In genomic region chr19:44207126-44207803, GRCh38 we compare ENCODE assay signal across 8 cellular contexts. TPM values are rescaled to one million over a fixed set of nuclear protein-coding genes. Genes with fewer than 3 reads are reported as not detected.
DNase-seq lines count a peak whose midpoint lies in the region; ATAC-seq and TF ChIP-seq lines count a peak whose summit lies in the region.

No MANE protein-coding gene starts in this region.

- H3K27ac Mint-ChIP-seq in activated T-cell treated with anti-CD3 and anti-CD28 coated beads, Interleukin-2, amount 50 U/mL, for 72 hours, result peak overlapping the region; percentile 94

- BruUV-seq in OCI-LY7 (replicated peaks; lab: Mats Ljungman, UMichigan), result no TSS peak

- H3K27me3 ChIP-seq in HUES48 (ENCODE audit: control insufficient read depth, insufficient read depth, low read length) (no peaks in the 10 kb centered on the region), mucosa of stomach (ENCODE audit: control insufficient read depth, insufficient read depth, low read length) (no peaks in the 10 kb centered on the region)

- CTCF ChIA-PET in OCI-LY7 (lab: Charles Lee; ENCODE audit: unreplicated experiment), result no interaction called here

- no peaks in the 10 kb centered on the region for H3K27me3 Mint-ChIP-seq in activated T-cell treated with anti-CD3 and anti-CD28 coated beads, Interleukin-2, amount 50 U/mL, for 72 hours (ENCODE audit: low read depth)

- H3K4me1 Mint-ChIP-seq in activated T-cell treated with anti-CD3 and anti-CD28 coated beads, Interleukin-2, amount 50 U/mL, for 72 hours (ENCODE audit: low read depth), result peaks cover 12% of the 10 kb centered on the region

- H3K9me2 ChIP-seq in OCI-LY7 (ENCODE audit: insufficient read depth, low read length), result no peaks in the 10 kb centered on the region

- peak overlapping the region; percentile 93 to 94 for H3K4me3 Mint-ChIP-seq in activated T-cell treated with anti-CD3 and anti-CD28 coated beads, Interleukin-2, amount 50 U/mL, for 72 hours

- ATAC-seq in GM21367 (IDR thresholded peaks at IDR 0.05; ENCODE audit: unreplicated experiment) (peak; percentile 81), esophagus mucosa (peak; percentile 95)
- ATAC-seq in activated T-cell treated with anti-CD3 and anti-CD28 coated beads, Interleukin-2, amount 50 U/mL, for 72 hours (replicated peaks in 1 of 2), result peak; percentile 93 to 94

- peak overlapping the region; percentile 99 for H2AFZ ChIP-seq in OCI-LY7 (ENCODE audit: low read length)

- H3K36me3 Mint-ChIP-seq in activated T-cell treated with anti-CD3 and anti-CD28 coated beads, Interleukin-2, amount 50 U/mL, for 72 hours (ENCODE audit: insufficient read depth in 2 of 2), result peaks cover 13 to 21% of the 10 kb centered on the region in 2 donors

- peaks cover 16% of the 10 kb centered on the region for H3K9me3 ChIP-seq in HUES48 (ENCODE audit: control insufficient read depth, insufficient read depth, low read length)
- peaks cover 20% of the 10 kb centered on the region; the same call in 1 of the 2 replicates for H3K9me3 ChIP-seq in OCI-LY7 (ENCODE audit: low read length)
- H3K9me3 ChIP-seq in mucosa of stomach (ENCODE audit: control insufficient read depth, low read length), result peaks cover 6% of the 10 kb centered on the region

- intact Hi-C loops in OCI-LY7 (cut with micrococcal nuclease; ENCODE audit: unreplicated experiment), result loop anchor here (2.0 kb wide), 1 partner anchor 42 kb away; the partner anchor contains the start of gene ZNF226

- H3K27ac ChIP-seq in HUES48 (ENCODE audit: low read depth, low read length), result peak overlapping the region; percentile 83
- peak overlapping the region; percentile 6 for H3K27ac ChIP-seq in OCI-LY7 (ENCODE audit: low read depth, low read length, poor library complexity, severe bottlenecking)

- TF ChIP-seq CTCF in OCI-LY7 (conservative IDR thresholded peaks at IDR 0.05; ENCODE audit: low read length), result no peak

- no peaks in the 10 kb centered on the region for H3K36me3 ChIP-seq in HUES48 (ENCODE audit: control insufficient read depth, insufficient read depth, low read length)
- H3K36me3 ChIP-seq in OCI-LY7 (ENCODE audit: insufficient read depth, low read length), result no peaks in the 10 kb centered on the region
- H3K36me3 ChIP-seq in mucosa of stomach (ENCODE audit: control insufficient read depth, insufficient read depth, low read length), result no peaks in the 10 kb centered on the region

- H3K4me1 ChIP-seq in HUES48 (ENCODE audit: control insufficient read depth, insufficient read depth, low read length) (no peaks in the 10 kb centered on the region), OCI-LY7 (ENCODE audit: insufficient read depth, low read length, poor library complexity, severe bottlenecking) (peaks cover 5% of the 10 kb centered on the region), mucosa of stomach (ENCODE audit: control insufficient read depth, insufficient read depth, low read length) (no peaks in the 10 kb centered on the region)

- DNase-seq in COLO829 (ENCODE audit: low spot score), result peak; percentile 77
- peak; percentile 95 for DNase-seq in OCI-LY7 (ENCODE audit: low spot score)
- peak; percentile 75 to 81 for DNase-seq in activated T-cell treated with anti-CD3 and anti-CD28 coated beads, Interleukin-2, amount 50 U/mL, for 72 hours
- peak; percentile 82 for DNase-seq in stimulated activated CD8-positive, alpha-beta memory T cell treated with anti-CD3 and anti-CD28 coated beads, Interleukin-4, amount 100 ng/mL, for 48 hours

- POLR2A ChIA-PET in OCI-LY7 (lab: Charles Lee), result interaction anchor here (0.6 to 1.8 kb wide), 6 partner anchors 10 to 295 kb away, joined by 3 to 5 read pairs (median 3); partner anchors contain the start of genes ZNF226 and ZNF235

- H3K4me3 ChIP-seq in HUES48 (ENCODE audit: low read depth, low read length) (peak overlapping the region; percentile 79), OCI-LY7 (ENCODE audit: low read depth, low read length, poor library complexity, severe bottlenecking) (peak overlapping the region; percentile 82), mucosa of stomach (ENCODE audit: low read length) (peak overlapping the region; percentile 82)

- peak overlapping the region; percentile 66 for H3K9ac ChIP-seq in HUES48 (ENCODE audit: low read depth, low read length)
- peak overlapping the region; percentile 86 for H3K9ac ChIP-seq in mucosa of stomach (ENCODE audit: low read length)

- no peaks in the 10 kb centered on the region for H3K79me2 ChIP-seq in OCI-LY7 (ENCODE audit: insufficient read depth, low read depth, low read length)

- H3K9me3 Mint-ChIP-seq in activated T-cell treated with anti-CD3 and anti-CD28 coated beads, Interleukin-2, amount 50 U/mL, for 72 hours, result peaks cover 5 to 12% of the 10 kb centered on the region in 2 donors

- no peaks in the 10 kb centered on the region for H4K20me1 ChIP-seq in OCI-LY7 (ENCODE audit: insufficient read depth, low read length)

- H3K4me2 ChIP-seq in OCI-LY7 (ENCODE audit: low read length), result peak overlapping the region; percentile 78

RNA-seq across cellular contexts. Expression of gene ZNF227, which starts 5.1 kb away (rescaled TPM):
- 16.8 and 20.1 TPM in 2 replicates for total RNA-seq in OCI-LY7 (2014; rRNA removed; shearing (Covaris generic))
- total RNA-seq in OCI-LY7 (2022), result 18.5 and 21.2 TPM in 2 replicates
- 10 to 100 TPM; 31.5 to 36.6 TPM for total RNA-seq in activated T-cell treated with anti-CD3 and anti-CD28 coated beads, Interleukin-2, amount 50 U/mL, for 72 hours
- 6.1 TPM for total RNA-seq in esophagus mucosa

RNA-seq across cellular contexts. Expression of gene ZNF226, which starts 42.4 kb away (rescaled TPM):
- total RNA-seq in OCI-LY7 (2014; rRNA removed; shearing (Covaris generic)), result 14.6 and 14.7 TPM in 2 replicates
- total RNA-seq in OCI-LY7 (2022) (17.9 and 24.0 TPM in 2 replicates), esophagus mucosa (12.4 TPM)
- 10 to 100 TPM; 15.3 to 16.3 TPM for total RNA-seq in activated T-cell treated with anti-CD3 and anti-CD28 coated beads, Interleukin-2, amount 50 U/mL, for 72 hours

RNA-seq across cellular contexts. Expression of gene ZNF233, which starts 52.4 kb away (rescaled TPM):
- 0.13 TPM in 1 of 2 replicates, not detected in the other for total RNA-seq in OCI-LY7 (2014; rRNA removed; shearing (Covaris generic))
- total RNA-seq in OCI-LY7 (2022), result not detected in 2 replicates
- under 1 TPM; 0.28 to 0.38 TPM for total RNA-seq in activated T-cell treated with anti-CD3 and anti-CD28 coated beads, Interleukin-2, amount 50 U/mL, for 72 hours
- not detected for total RNA-seq in esophagus mucosa

Comparison
In these comparisons a context has a peak if more than half of its experiments do, and no peak if none do; other contexts are left out.
1. Peak in every context shown above with its lines: DNase-seq, ATAC-seq, H3K4me3 ChIP-seq and H3K27ac ChIP-seq.